16 cellular contexts compared by ENCODE assay signal in the genomic region with DNA sequence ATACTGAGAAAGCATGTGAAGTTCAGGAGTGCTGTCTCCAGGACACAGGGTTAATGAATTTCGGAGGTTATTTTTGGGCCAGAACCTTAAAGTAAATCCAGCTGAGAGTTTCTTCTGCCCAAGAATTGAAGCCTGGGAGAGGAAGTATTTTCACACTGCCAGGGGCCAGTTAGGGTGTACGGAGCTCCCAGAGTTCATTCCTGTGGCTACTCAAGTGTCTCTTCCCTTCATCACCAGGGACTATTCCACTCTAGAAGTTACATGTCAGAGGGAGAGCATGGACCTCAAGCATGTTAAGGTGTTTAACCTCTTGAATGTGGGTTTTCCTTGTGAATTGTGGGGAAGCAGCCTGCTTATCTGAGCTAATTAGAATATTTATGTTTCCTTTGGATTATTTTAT. TPM values are rescaled to one million over a fixed set of nuclear protein-coding genes. Genes with fewer than 3 reads are reported as not detected.
DNase-seq lines count a peak whose midpoint lies in the region; ATAC-seq, FAIRE-seq and TF ChIP-seq lines count a peak whose summit lies in the region.
"Had no signal": no experiment of that assay in that cellular context is flagged by ENCODE, and none has a peak within 500 bp of the region (broad histone marks: within the 10 kb centered on the region; RNA-seq: fewer than 3 reads in every experiment).

No MANE protein-coding gene starts in this region.

- ATAC-seq in naive thymus-derived CD4-positive, alpha-beta T cell, result no peak
- ATAC-seq: GM12878, GM23338 had no signal

- no peak for FAIRE-seq in frontal cortex (lab: Jason Lieb, UNC)
- FAIRE-seq: GM12878, GM18507 had no signal

- H3K27ac Mint-ChIP-seq in activated CD4-positive, alpha-beta T cell treated with anti-CD3 and anti-CD28 coated beads, Interleukin-2, amount 10 ng/mL, durations not matched to agents 7 days and 5 days, result peak overlapping the region; percentile 5
- H3K27ac Mint-ChIP-seq in immature natural killer cell, result peak overlapping the region in 4 of 6 donors; percentile 17 to 69 (median 46)
- peak overlapping the region in 8 of 9 donors; percentile 56 to 85 (median 78) for H3K27ac Mint-ChIP-seq in naive thymus-derived CD4-positive, alpha-beta T cell
- H3K27ac Mint-ChIP-seq: GM23338, H9 had no signal

- no peak overlapping the region for H3K4me3 ChIP-seq in AG10803 (ENCODE audit: low read length)
- no peak overlapping the region for H3K4me3 ChIP-seq in naive thymus-derived CD4-positive, alpha-beta T cell (ENCODE audit: low read length)
- H3K4me3 ChIP-seq: BLaER1, GM12878, GM23338 had no signal

- no peak overlapping the region for H3K4me3 Mint-ChIP-seq in activated CD4-positive, alpha-beta T cell treated with anti-CD3 and anti-CD28 coated beads, Interleukin-2, amount 10 ng/mL, durations not matched to agents 7 days and 5 days
- peak overlapping the region in 2 of 5 donors; percentile 2 to 21 for H3K4me3 Mint-ChIP-seq in immature natural killer cell
- peak overlapping the region in 9 of 10 donors; percentile 34 to 83 (median 58) for H3K4me3 Mint-ChIP-seq in naive thymus-derived CD4-positive, alpha-beta T cell
- H3K4me3 Mint-ChIP-seq: GM23338, H9 had no signal

- H3K27me3 Mint-ChIP-seq in activated CD4-positive, alpha-beta T cell treated with anti-CD3 and anti-CD28 coated beads, Interleukin-2, amount 10 ng/mL, durations not matched to agents 7 days and 5 days, result no peaks in the 10 kb centered on the region
- H3K27me3 Mint-ChIP-seq in immature natural killer cell (ENCODE audit: low read depth in 3 of 3), result peaks cover 2 to 3% (median 2%) of the 10 kb centered on the region in 3 donors
- H3K27me3 Mint-ChIP-seq in naive thymus-derived CD4-positive, alpha-beta T cell, result no peaks in the 10 kb centered on the region

- no peaks in the 10 kb centered on the region for H3K4me1 ChIP-seq in naive thymus-derived CD4-positive, alpha-beta T cell (ENCODE audit: control insufficient read depth in 2 of 2, insufficient read depth in 2 of 2, low read length in 2 of 2)
- H3K4me1 ChIP-seq: BLaER1 had no signal

- peak overlapping the region; percentile 39 for H3K27ac ChIP-seq in naive thymus-derived CD4-positive, alpha-beta T cell (ENCODE audit: low read depth, low read length)
- H3K27ac ChIP-seq: 22Rv1, BLaER1 had no signal

- no peaks in the 10 kb centered on the region for H3K27me3 ChIP-seq in naive thymus-derived CD4-positive, alpha-beta T cell (ENCODE audit: control insufficient read depth in 2 of 2, insufficient read depth in 2 of 2, low read length in 2 of 2)
- H3K27me3 ChIP-seq: BLaER1 had no signal

- peaks cover 31% of the 10 kb centered on the region for H3K4me1 Mint-ChIP-seq in activated CD4-positive, alpha-beta T cell treated with anti-CD3 and anti-CD28 coated beads, Interleukin-2, amount 10 ng/mL, durations not matched to agents 7 days and 5 days
- peaks cover 39 to 61% of the 10 kb centered on the region in 2 donors for H3K4me1 Mint-ChIP-seq in immature natural killer cell
- peaks cover 6 to 72% (median 22%) of the 10 kb centered on the region in 7 donors for H3K4me1 Mint-ChIP-seq in naive thymus-derived CD4-positive, alpha-beta T cell
- H3K4me1 Mint-ChIP-seq: GM23338, H9 had no signal

- peaks cover 0 to 9% (median 0%) of the 10 kb centered on the region in 3 experiments for H3K9me3 ChIP-seq in naive thymus-derived CD4-positive, alpha-beta T cell (ENCODE audit: control insufficient read depth in 2 of 3, low read length in 3 of 3)

- no peak for TF ChIP-seq CTCF in AG10803 (conservative IDR thresholded peaks at IDR 0.05; ENCODE audit: low read length)

- intact Hi-C loops in naive thymus-derived CD4-positive, alpha-beta T cell (cut with micrococcal nuclease), result no loop called here

- H3K36me3 ChIP-seq in naive thymus-derived CD4-positive, alpha-beta T cell (ENCODE audit: control insufficient read depth in 2 of 3, insufficient read depth in 3 of 3, low read length in 3 of 3), result peaks cover 0 to 5% (median 0%) of the 10 kb centered on the region in 3 experiments

- no peak for DNase-seq in activated CD4-positive, alpha-beta T cell treated with anti-CD3 and anti-CD28 coated beads, Interleukin-2, amount 10 ng/mL, durations not matched to agents 7 days and 5 days
- DNase-seq in activated CD4-positive, alpha-beta T cell treated with anti-CD3 and anti-CD28 coated beads, Interleukin-2, amount 50 U/mL, for 1 hour, result no peak
- DNase-seq in AG10803 (ENCODE audit: low read depth), result peak; percentile 3
- no peak for DNase-seq in immature natural killer cell
- no peak for DNase-seq in naive thymus-derived CD4-positive, alpha-beta T cell
- no peak for DNase-seq in frontal cortex (ENCODE audit: low spot score in 2 of 2)
- no peak for DNase-seq in ecto neural progenitor cell (ENCODE audit: low spot score)
- DNase-seq in NCI-H128 (lab: John Stamatoyannopoulos, UW; ENCODE audit: unreplicated experiment), result no peak
- DNase-seq: AML-193, DMS53, H9 had no signal

- POLR2A ChIA-PET in activated CD4-positive, alpha-beta T cell treated with anti-CD3 and anti-CD28 coated beads, Interleukin-2, amount 10 ng/mL, durations not matched to agents 7 days and 5 days (lab: Charles Lee), result no interaction called here
- POLR2A ChIA-PET in naive thymus-derived CD4-positive, alpha-beta T cell (lab: Charles Lee), result interaction anchor here (0.6 to 1.2 kb wide), 4 partner anchors 89 to 323 kb away, joined by 3 to 8 read pairs (median 4); partner anchors contain the start of gene ZNF442

- H3K36me3 Mint-ChIP-seq in activated CD4-positive, alpha-beta T cell treated with anti-CD3 and anti-CD28 coated beads, Interleukin-2, amount 10 ng/mL, durations not matched to agents 7 days and 5 days (ENCODE audit: low read depth), result peaks cover 30% of the 10 kb centered on the region
- peaks cover 0 to 13% (median 8%) of the 10 kb centered on the region in 3 donors for H3K36me3 Mint-ChIP-seq in immature natural killer cell
- H3K36me3 Mint-ChIP-seq in naive thymus-derived CD4-positive, alpha-beta T cell, result peaks cover 9 to 31% (median 23%) of the 10 kb centered on the region in 5 donors

- CTCF ChIA-PET in activated CD4-positive, alpha-beta T cell treated with anti-CD3 and anti-CD28 coated beads, Interleukin-2, amount 10 ng/mL, durations not matched to agents 7 days and 5 days (lab: Charles Lee), result no interaction called here
- CTCF ChIA-PET in naive thymus-derived CD4-positive, alpha-beta T cell (lab: Charles Lee), result no interaction called here

- H3K9me3 Mint-ChIP-seq in activated CD4-positive, alpha-beta T cell treated with anti-CD3 and anti-CD28 coated beads, Interleukin-2, amount 10 ng/mL, durations not matched to agents 7 days and 5 days, result peaks cover 33% of the 10 kb centered on the region
- H3K9me3 Mint-ChIP-seq in immature natural killer cell, result peaks cover 0 to 36% (median 3%) of the 10 kb centered on the region in 6 donors
- H3K9me3 Mint-ChIP-seq in naive thymus-derived CD4-positive, alpha-beta T cell, result peaks cover 0 to 53% (median 37%) of the 10 kb centered on the region in 11 donors

RNA-seq across cellular contexts. Expression of gene ZNF136, which starts 37.1 kb away (rescaled TPM):
- 10 to 100 TPM; 14.5 to 17.4 TPM for total RNA-seq in activated CD4-positive, alpha-beta T cell treated with anti-CD3 and anti-CD28 coated beads, Interleukin-2, amount 10 ng/mL, durations not matched to agents 7 days and 5 days
- 10 to 100 TPM; 15.1 to 20.1 (median 18.6) TPM for polyA plus RNA-seq in immature natural killer cell
- 10 to 100 TPM; 16.8 to 36.8 (median 31.1) TPM for total RNA-seq in naive thymus-derived CD4-positive, alpha-beta T cell
- polyA plus RNA-seq in naive thymus-derived CD4-positive, alpha-beta T cell, result 10 to 100 TPM; 14.0 to 23.9 TPM
- 25.7 TPM for total RNA-seq in frontal cortex

RNA-seq across cellular contexts. Expression of gene ZNF625, which starts 43.5 kb away (rescaled TPM):
- 1 to 10 TPM; 6.1 to 6.7 TPM for total RNA-seq in activated CD4-positive, alpha-beta T cell treated with anti-CD3 and anti-CD28 coated beads, Interleukin-2, amount 10 ng/mL, durations not matched to agents 7 days and 5 days
- polyA plus RNA-seq in immature natural killer cell, result 1 to 10 TPM in 1 of 3 donors, under 1 TPM in 1, not detected in 1; 0.51 to 3.6 TPM
- total RNA-seq in naive thymus-derived CD4-positive, alpha-beta T cell, result 1 to 10 TPM; 1.1 to 5.2 (median 4.2) TPM
- polyA plus RNA-seq in naive thymus-derived CD4-positive, alpha-beta T cell, result 1 to 10 TPM in 1 of 2 donors, under 1 TPM in 1; 0.45 to 1.1 TPM
- total RNA-seq in frontal cortex, result 29.3 TPM

RNA-seq across cellular contexts. Expression of gene ZNF20, which starts 59.9 kb away (rescaled TPM):
- total RNA-seq in activated CD4-positive, alpha-beta T cell treated with anti-CD3 and anti-CD28 coated beads, Interleukin-2, amount 10 ng/mL, durations not matched to agents 7 days and 5 days, result 1 to 10 TPM; 3.7 to 4.2 TPM
- polyA plus RNA-seq in immature natural killer cell, result 1 to 10 TPM; 2.2 to 4.1 (median 2.4) TPM
- total RNA-seq in naive thymus-derived CD4-positive, alpha-beta T cell, result 1 to 10 TPM; 1.2 to 6.7 (median 4.8) TPM
- polyA plus RNA-seq in naive thymus-derived CD4-positive, alpha-beta T cell, result 1 to 10 TPM; 1.4 to 4.4 TPM
- total RNA-seq in frontal cortex, result 6.1 TPM

Comparison
In these comparisons a context has a peak if more than half of its experiments do, and no peak if none do; other contexts are left out.
1. H3K27ac Mint-ChIP-seq: peak in every context shown above with its lines; median percentile 78 in naive thymus-derived CD4-positive, alpha-beta T cell; 46 in immature natural killer cell; 5 in activated CD4-positive, alpha-beta T cell treated with anti-CD3 and anti-CD28 coated beads, Interleukin-2, amount 10 ng/mL, durations not matched to agents 7 days and 5 days.